In genomic region chr2:151271824-151272223, GRCh38 we compare ENCODE assay signal across 21 cellular contexts.
"Had no signal": no experiment of that assay in that cellular context is flagged by ENCODE, and none has a peak within 500 bp of the region (broad histone marks: within the 10 kb centered on the region; RNA-seq: fewer than 3 reads in every experiment).

No MANE protein-coding gene starts in this region.

- DNase-seq: IMR-90, Karpas-422, KG1, MG63, NCI-H1092, NCI-H1105 treated with DMSO at 0.1 percent for 48 hours, NCI-H1417 treated with DMSO at 0.1 percent for 48 hours, NCI-H146, NCI-H1694 treated with DMSO at 0.1 percent for 48 hours, NCI-H1930, NCI-H2081, NCI-H2107, NCI-H2227 treated with DMSO at 0.1 percent for 48 hours, NCI-H524 treated with DMSO at 0.1 percent for 48 hours, NCI-H69, NCI-H774, PC-3, SHP77 treated with DMSO at 0.1 percent for 48 hours, SJCRH30, SK-N-SH, SW 1271 had no signal
